11 cellular contexts compared by ENCODE assay signal in the genomic region with DNA sequence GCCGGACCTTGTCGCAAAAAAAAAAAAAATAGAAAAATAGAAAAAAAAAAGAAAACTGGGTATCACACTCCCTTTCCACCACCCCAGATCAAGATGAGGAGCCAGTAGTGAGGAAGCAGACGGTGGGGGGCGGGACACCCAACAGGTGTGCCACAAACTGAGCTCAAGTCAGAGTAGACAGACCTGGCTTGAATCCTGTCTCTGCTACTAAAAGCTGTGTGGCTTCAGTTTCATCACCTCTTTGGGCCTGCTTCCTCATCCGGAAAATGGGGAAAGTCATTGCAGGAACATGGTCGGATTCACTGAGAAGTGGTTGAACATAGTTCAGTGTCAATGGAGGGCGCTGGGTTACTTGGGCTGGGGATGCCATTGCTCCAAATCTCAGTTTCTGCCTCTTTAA. TPM values are rescaled to one million over a fixed set of nuclear protein-coding genes. Genes with fewer than 3 reads are reported as not detected.
DNase-seq lines count a peak whose midpoint lies in the region; ATAC-seq and TF ChIP-seq lines count a peak whose summit lies in the region.
"Had no signal": no experiment of that assay in that cellular context is flagged by ENCODE, and none has a peak within 500 bp of the region (broad histone marks: within the 10 kb centered on the region; RNA-seq: fewer than 3 reads in every experiment).

No MANE protein-coding gene starts in this region.

- no peaks in the 10 kb centered on the region for H3K79me2 ChIP-seq in osteoblast (ENCODE audit: insufficient read depth, low read length)

- H3K27ac Mint-ChIP-seq in activated T-helper 2 cell treated with anti-CD3 and anti-CD28 coated beads, Interferon-gamma antibody, Interleukin-2, Interleukin-4, amounts not matched to agents 10 μg/mL and 5 μg/mL and 100 μg/mL, durations not matched to agents 14 hours and 24 hours and 36 hours, result no peak overlapping the region
- H3K27ac Mint-ChIP-seq: activated naive CD4-positive, alpha-beta T cell treated with anti-CD3 and anti-CD28 coated beads, Interleukin-2, amount 50 U/mL, for 24 hours; T-cell had no signal

- H3K27ac ChIP-seq in osteoblast (ENCODE audit: low read depth, low read length) (no peak overlapping the region), upper lobe of left lung (peak overlapping the region; percentile 92 to 99 (median 94))

- no peak for ATAC-seq in upper lobe of left lung (ENCODE audit: low FRiP score in 2 of 2)
- no peak for ATAC-seq in HG02840 (IDR thresholded peaks at IDR 0.05; ENCODE audit: low FRiP score, unreplicated experiment)
- ATAC-seq: T-cell had no signal

- H3K36me3 Mint-ChIP-seq in activated T-helper 2 cell treated with anti-CD3 and anti-CD28 coated beads, Interferon-gamma antibody, Interleukin-2, Interleukin-4, amounts not matched to agents 10 μg/mL and 5 μg/mL and 100 μg/mL, durations not matched to agents 14 hours and 24 hours and 36 hours (ENCODE audit: low read depth), result no peaks in the 10 kb centered on the region
- H3K36me3 Mint-ChIP-seq: activated naive CD4-positive, alpha-beta T cell treated with anti-CD3 and anti-CD28 coated beads, Interleukin-2, amount 50 U/mL, for 24 hours; T-cell had no signal

- H3K27me3 ChIP-seq in osteoblast (ENCODE audit: insufficient read depth, low read length), result peaks cover 27% of the 10 kb centered on the region
- H3K27me3 ChIP-seq in upper lobe of left lung, result no peaks in the 10 kb centered on the region

- peaks cover 19% of the 10 kb centered on the region for H3K27me3 Mint-ChIP-seq in activated T-helper 2 cell treated with anti-CD3 and anti-CD28 coated beads, Interferon-gamma antibody, Interleukin-2, Interleukin-4, amounts not matched to agents 10 μg/mL and 5 μg/mL and 100 μg/mL, durations not matched to agents 14 hours and 24 hours and 36 hours (ENCODE audit: low read depth)

- H3K9me3 ChIP-seq in osteoblast (ENCODE audit: low read depth, low read length), result no peaks in the 10 kb centered on the region
- no peaks in the 10 kb centered on the region for H3K9me3 ChIP-seq in upper lobe of left lung

- H3K4me3 ChIP-seq in fibroblast of pulmonary artery (replicated peaks; ENCODE audit: low read depth, low read length), result peak overlapping the region; percentile 79
- no peak overlapping the region for H3K4me3 ChIP-seq in osteoblast (ENCODE audit: insufficient read depth, low read length)
- H3K4me3 ChIP-seq in upper lobe of left lung, result peak overlapping the region; percentile 0 to 61 (median 57)

- H3K4me3 Mint-ChIP-seq in activated T-helper 2 cell treated with anti-CD3 and anti-CD28 coated beads, Interferon-gamma antibody, Interleukin-2, Interleukin-4, amounts not matched to agents 10 μg/mL and 5 μg/mL and 100 μg/mL, durations not matched to agents 14 hours and 24 hours and 36 hours (ENCODE audit: low read depth), result no peak overlapping the region
- H3K4me3 Mint-ChIP-seq: activated naive CD4-positive, alpha-beta T cell treated with anti-CD3 and anti-CD28 coated beads, Interleukin-2, amount 50 U/mL, for 24 hours; T-cell had no signal

- TF ChIP-seq CTCF in fibroblast of pulmonary artery (IDR thresholded peaks at IDR 0.05; ENCODE audit: low read length, missing control alignments) (no peak), osteoblast (IDR thresholded peaks at IDR 0.05; ENCODE audit: extremely low read depth, low read depth, low read length) (no peak), upper lobe of left lung (IDR thresholded peaks at IDR 0.05) (no peak)

- no peak for TF ChIP-seq EP300 in upper lobe of left lung (IDR thresholded peaks at IDR 0.05)

- intact Hi-C loops in activated T-helper 2 cell treated with anti-CD3 and anti-CD28 coated beads, Interferon-gamma antibody, Interleukin-2, Interleukin-4, amounts not matched to agents 10 μg/mL and 5 μg/mL and 100 μg/mL, durations not matched to agents 14 hours and 24 hours and 36 hours (cut with micrococcal nuclease), result no loop called here

- H4K20me1 ChIP-seq in osteoblast (ENCODE audit: insufficient read depth, low read length), result no peaks in the 10 kb centered on the region

- H3K4me2 ChIP-seq in osteoblast (ENCODE audit: insufficient read depth, low read length), result no peak overlapping the region

- H3K36me3 ChIP-seq in osteoblast (ENCODE audit: insufficient read depth, low read length) (no peaks in the 10 kb centered on the region), upper lobe of left lung (peaks cover 0 to 22% (median 0%) of the 10 kb centered on the region in 4 donors)

- no peak overlapping the region for H2AFZ ChIP-seq in osteoblast (ENCODE audit: low read length)

- H3K9me3 Mint-ChIP-seq in activated T-helper 2 cell treated with anti-CD3 and anti-CD28 coated beads, Interferon-gamma antibody, Interleukin-2, Interleukin-4, amounts not matched to agents 10 μg/mL and 5 μg/mL and 100 μg/mL, durations not matched to agents 14 hours and 24 hours and 36 hours, result no peaks in the 10 kb centered on the region
- H3K9me3 Mint-ChIP-seq: activated naive CD4-positive, alpha-beta T cell treated with anti-CD3 and anti-CD28 coated beads, Interleukin-2, amount 50 U/mL, for 24 hours; T-cell had no signal

- peaks cover 6% of the 10 kb centered on the region for H3K4me1 ChIP-seq in osteoblast (ENCODE audit: insufficient read depth, low read length)
- H3K4me1 ChIP-seq in upper lobe of left lung, result peaks cover 72 to 90% (median 80%) of the 10 kb centered on the region in 4 donors

- DNase-seq in NCI-H2171 treated with DMSO at 0.1 percent for 48 hours (lab: John Stamatoyannopoulos, UW) (peak; percentile 66), NCI-H2171 (lab: John Stamatoyannopoulos, UW) (no peak), fibroblast of pulmonary artery (ENCODE audit: low read depth) (no peak), osteoblast (ENCODE audit: insufficient read length, low spot score, missing footprints) (peak; percentile 32), upper lobe of left lung (peak in 1 of 2 donors; percentile 24)
- no peak for DNase-seq in activated naive CD4-positive, alpha-beta T cell (lab: John Stamatoyannopoulos, UW)
- DNase-seq in activated T-helper 2 cell treated with anti-CD3 and anti-CD28 coated beads, Interferon-gamma antibody, Interleukin-2, Interleukin-4, amounts not matched to agents 10 μg/mL and 5 μg/mL and 100 μg/mL, durations not matched to agents 14 hours and 24 hours and 36 hours (ENCODE audit: low spot score), result no peak
- DNase-seq: islet precursor cell, T-cell had no signal

- WGBS in upper lobe of left lung, 2 donors, result 42 to 47% methylated on average over 7 of the region's 7 CpGs

- TF ChIP-seq POLR2A in upper lobe of left lung (IDR thresholded peaks at IDR 0.05), result no peak

- no peaks in the 10 kb centered on the region for H3K4me1 Mint-ChIP-seq in activated T-helper 2 cell treated with anti-CD3 and anti-CD28 coated beads, Interferon-gamma antibody, Interleukin-2, Interleukin-4, amounts not matched to agents 10 μg/mL and 5 μg/mL and 100 μg/mL, durations not matched to agents 14 hours and 24 hours and 36 hours (ENCODE audit: low read depth)
- H3K4me1 Mint-ChIP-seq: activated naive CD4-positive, alpha-beta T cell treated with anti-CD3 and anti-CD28 coated beads, Interleukin-2, amount 50 U/mL, for 24 hours had no signal

RNA-seq across cellular contexts. Expression of a gene that starts 2.9 kb away (rescaled TPM):
- total RNA-seq in osteoblast (not detected in 2 replicates), upper lobe of left lung (1,000 to 10,000 TPM in 1 of 6 donors, 100 to 1,000 TPM in 1, 10 to 100 TPM in 4; 42.3 to 1,057 (median 61.3) TPM)
- not detected in 2 replicates for total RNA-seq in activated T-helper 2 cell treated with anti-CD3 and anti-CD28 coated beads, Interferon-gamma antibody, Interleukin-2, Interleukin-4, amounts not matched to agents 10 μg/mL and 5 μg/mL and 100 μg/mL, durations not matched to agents 14 hours and 24 hours and 36 hours

RNA-seq across cellular contexts. Expression of a gene that starts 47.2 kb away (rescaled TPM):
- total RNA-seq in osteoblast (34.8 and 36.6 TPM in 2 replicates), upper lobe of left lung (100 to 1,000 TPM in 1 of 6 donors, 10 to 100 TPM in 5; 54.7 to 120 (median 66.0) TPM)
- total RNA-seq in activated T-helper 2 cell treated with anti-CD3 and anti-CD28 coated beads, Interferon-gamma antibody, Interleukin-2, Interleukin-4, amounts not matched to agents 10 μg/mL and 5 μg/mL and 100 μg/mL, durations not matched to agents 14 hours and 24 hours and 36 hours, result 136 TPM in 2 replicates

Comparison
In these comparisons a context has a peak if more than half of its experiments do, and no peak if none do; other contexts are left out.
1. DNase-seq: peak in NCI-H2171 treated with DMSO at 0.1 percent for 48 hours (single experiment) and osteoblast (single experiment); none in NCI-H2171 (single experiment), fibroblast of pulmonary artery (single experiment), activated naive CD4-positive, alpha-beta T cell (0 of 4) and activated T-helper 2 cell treated with anti-CD3 and anti-CD28 coated beads, Interferon-gamma antibody, Interleukin-2, Interleukin-4, amounts not matched to agents 10 μg/mL and 5 μg/mL and 100 μg/mL, durations not matched to agents 14 hours and 24 hours and 36 hours (single experiment).
2. RNA of a gene that starts 2.9 kb away (total RNA-seq): 42.3 to 1,057 TPM in upper lobe of left lung; not detected in osteoblast and not detected in activated T-helper 2 cell treated with anti-CD3 and anti-CD28 coated beads, Interferon-gamma antibody, Interleukin-2, Interleukin-4, amounts not matched to agents 10 μg/mL and 5 μg/mL and 100 μg/mL, durations not matched to agents 14 hours and 24 hours and 36 hours; every median in the first group is over 10 times any median in the second.